ENCODE assay signal across 1 cellular context in the genomic region with DNA sequence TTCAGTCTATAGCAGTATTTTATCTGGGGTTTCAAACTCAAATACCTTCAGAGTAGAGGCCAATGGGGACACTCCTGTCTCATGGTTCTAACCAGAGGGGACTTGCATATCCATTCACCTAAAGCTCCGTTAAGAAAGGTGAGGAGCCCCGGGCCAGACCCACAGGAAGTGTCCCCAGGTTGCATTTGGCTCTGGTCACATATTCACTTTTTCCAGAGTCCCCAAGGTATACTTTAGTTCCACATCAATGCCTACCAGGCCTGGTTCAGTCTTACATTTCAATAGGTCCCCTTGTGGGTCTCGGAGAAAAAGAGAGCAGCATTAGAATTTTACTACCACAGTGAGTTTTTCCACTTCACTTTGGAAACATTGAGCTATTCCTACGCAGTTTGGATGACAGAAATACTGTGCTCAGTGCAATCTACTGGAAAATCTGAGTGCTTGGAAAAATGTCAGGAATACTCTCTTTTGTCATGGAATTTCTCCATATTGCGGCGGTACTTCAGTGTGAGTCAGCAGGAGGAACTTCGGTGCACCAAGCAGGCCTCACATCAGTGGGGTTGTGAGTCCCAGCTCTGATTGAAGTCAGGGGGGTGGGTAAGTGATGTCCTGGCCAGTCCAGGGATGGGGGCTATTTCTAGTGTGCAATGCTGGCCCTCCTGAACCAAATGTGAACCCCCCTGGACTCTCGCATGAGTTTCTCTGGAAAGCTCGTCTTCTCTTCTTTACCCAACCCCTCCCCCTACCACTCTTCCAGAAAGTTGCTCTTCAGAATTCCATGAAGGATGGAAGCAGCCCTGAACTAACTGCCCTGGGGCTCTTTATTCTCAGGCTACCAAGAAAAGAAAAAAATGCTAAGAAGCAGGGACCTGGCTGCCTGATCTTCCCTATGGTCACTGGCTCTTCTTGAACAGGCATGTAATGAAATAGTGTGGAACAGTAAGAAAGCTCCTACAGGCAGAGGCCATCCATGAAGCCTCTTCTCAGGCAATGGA.
TF ChIP-seq lines count a peak whose summit lies in the region.

No MANE protein-coding gene starts in this region.

TF ChIP-seq in GM23338, 12 proteins besides CTCF, POLR2A, EP300 and RAD21 (continued from another document):
- TF ChIP-seq EZH2phosphoT487 (IDR thresholded peaks at IDR 0.05; ENCODE audit: unreplicated experiment), result no peak
TF ChIP-seq in GM23338: peak in this region for 1.
